Comparison of ENCODE assay signal across 7 cellular contexts in the genomic region with DNA sequence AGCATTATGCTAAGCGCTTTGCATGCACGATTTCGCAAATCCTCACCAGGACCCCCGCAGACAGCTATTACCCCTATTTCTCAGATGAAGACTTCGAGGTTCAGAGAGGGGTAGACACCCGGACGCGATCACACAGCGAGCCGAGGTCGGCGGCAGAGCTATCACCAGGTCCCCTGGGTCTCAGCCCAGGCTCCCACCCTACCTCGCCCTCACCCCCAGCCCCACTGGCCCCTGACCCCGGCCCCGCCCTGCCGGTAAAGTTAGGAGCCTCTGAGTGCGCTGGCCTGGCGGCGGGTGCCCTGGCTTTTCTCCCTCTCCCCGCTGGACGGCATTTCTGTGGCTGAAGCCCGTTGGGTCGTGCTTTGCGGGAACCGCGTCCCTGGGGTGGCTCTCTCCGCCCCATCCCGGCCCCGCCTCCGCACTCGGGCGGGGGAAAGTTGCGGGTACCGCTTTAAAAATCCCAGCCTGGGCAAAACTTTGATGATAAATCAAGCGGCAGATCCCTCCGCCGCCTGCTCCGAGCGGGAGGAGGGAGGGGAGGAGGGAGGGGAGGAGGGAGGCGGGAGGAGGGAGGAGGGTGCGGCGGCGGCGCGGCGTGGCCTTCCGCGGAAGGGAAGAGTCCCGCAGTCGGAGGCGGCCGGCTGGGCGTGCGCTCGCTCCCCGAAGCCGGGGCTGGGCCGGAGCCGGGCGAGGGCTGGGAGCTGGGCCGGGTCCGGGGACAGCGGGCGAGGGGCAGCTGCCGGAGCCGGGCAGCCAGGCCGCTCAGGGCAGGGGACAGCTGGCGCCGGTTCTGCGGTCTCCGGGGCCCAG. TPM values are rescaled to one million over a fixed set of nuclear protein-coding genes. Genes with fewer than 3 reads are reported as not detected.
DNase-seq lines count a peak whose midpoint lies in the region; ATAC-seq and TF ChIP-seq lines count a peak whose summit lies in the region.

A gene with protein sequence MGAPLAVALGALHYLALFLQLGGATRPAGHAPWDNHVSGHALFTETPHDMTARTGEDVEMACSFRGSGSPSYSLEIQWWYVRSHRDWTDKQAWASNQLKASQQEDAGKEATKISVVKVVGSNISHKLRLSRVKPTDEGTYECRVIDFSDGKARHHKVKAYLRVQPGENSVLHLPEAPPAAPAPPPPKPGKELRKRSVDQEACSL (plus strand): TSS at position 624 of the 810 bp plus-strand sequence. CDS start 224 bp downstream, outside the sequence.

- H3K9me3 Mint-ChIP-seq in dendritic cell treated with granulocyte-macrophage colony-stimulating factor and Interleukin-4, amounts not matched to agents 40 ng/mL and 50 ng/mL, for 4 days = no peaks in the 10 kb centered on the region

- intact Hi-C loops in dendritic cell treated with granulocyte-macrophage colony-stimulating factor and Interleukin-4, amounts not matched to agents 40 ng/mL and 50 ng/mL, for 4 days (cut with micrococcal nuclease) = loop anchor here (2.0 kb wide), 1 partner anchor 90 kb away; no protein-coding TSS in a partner anchor
- intact Hi-C loops in lower lobe of right lung (cut with DNase I) = no loop called here

- H3K36me3 Mint-ChIP-seq in dendritic cell treated with granulocyte-macrophage colony-stimulating factor and Interleukin-4, amounts not matched to agents 40 ng/mL and 50 ng/mL, for 4 days (ENCODE audit: low read depth) = no peaks in the 10 kb centered on the region

- DNase-seq in GM10266 (ENCODE audit: extremely low spot score) (peak; percentile 66), NCI-H69 (lab: John Stamatoyannopoulos, UW) (peak; percentile 76), lower lobe of right lung (no peak), NCI-H2107 (lab: John Stamatoyannopoulos, UW) (no peak), cerebellar nuclear complex (lab: John Stamatoyannopoulos, UW) (no peak), Ammon's horn (ENCODE audit: low spot score) (no peak)

- H3K4me1 ChIP-seq in lower lobe of right lung = peaks cover 13% of the 10 kb centered on the region

- peak within 1 kb of the TSS; percentile 51 for H3K4me3 ChIP-seq in lower lobe of right lung

- peak; percentile 40 to 55 for ATAC-seq in lower lobe of right lung

- TF ChIP-seq CTCF in GM10266 (IDR thresholded peaks at IDR 0.05; ENCODE audit: control insufficient read depth, insufficient read depth, low read depth, missing control alignments) (no peak), lower lobe of right lung (IDR thresholded peaks at IDR 0.05) (no peak)

- peaks cover 5% of the 10 kb centered on the region for H3K4me1 Mint-ChIP-seq in dendritic cell treated with granulocyte-macrophage colony-stimulating factor and Interleukin-4, amounts not matched to agents 40 ng/mL and 50 ng/mL, for 4 days (ENCODE audit: low read depth)

- H3K4me3 Mint-ChIP-seq in dendritic cell treated with granulocyte-macrophage colony-stimulating factor and Interleukin-4, amounts not matched to agents 40 ng/mL and 50 ng/mL, for 4 days = peak within 1 kb of the TSS; percentile 60

- peaks cover 78% of the 10 kb centered on the region for H3K27me3 Mint-ChIP-seq in dendritic cell treated with granulocyte-macrophage colony-stimulating factor and Interleukin-4, amounts not matched to agents 40 ng/mL and 50 ng/mL, for 4 days

- no peak within 1 kb of the TSS for H3K27ac ChIP-seq in lower lobe of right lung

- no peaks in the 10 kb centered on the region for H3K36me3 ChIP-seq in lower lobe of right lung

- no peaks in the 10 kb centered on the region for H3K9me3 ChIP-seq in lower lobe of right lung

- H3K27ac Mint-ChIP-seq in dendritic cell treated with granulocyte-macrophage colony-stimulating factor and Interleukin-4, amounts not matched to agents 40 ng/mL and 50 ng/mL, for 4 days = no peak within 1 kb of the TSS

- H3K27me3 ChIP-seq in lower lobe of right lung (ENCODE audit: low read depth) = peaks cover 41% of the 10 kb centered on the region

RNA-seq across cellular contexts. Expression of the gene that starts here (rescaled TPM):
- total RNA-seq in lower lobe of right lung = 14.1 TPM

Comparison
In these comparisons a context has a peak if more than half of its experiments do, and no peak if none do; other contexts are left out.
1. DNase-seq: peak in GM10266 (single experiment) and NCI-H69 (single experiment); none in lower lobe of right lung (single experiment), NCI-H2107 (single experiment), cerebellar nuclear complex (0 of 2) and Ammon's horn (single experiment).